In genomic region chr1:228921473-228921872, GRCh38 we compare ENCODE assay signal across 19 cellular contexts.
A peak's percentile ranks its signal among the peaks of the same experiment; 100 is the strongest.
DNase-seq lines count a peak whose midpoint lies in the region; ATAC-seq and TF ChIP-seq lines count a peak whose summit lies in the region.
"Had no signal": no experiment of that assay in that cellular context is flagged by ENCODE, and none has a peak within 500 bp of the region (broad histone marks: within the 10 kb centered on the region; RNA-seq: fewer than 3 reads in every experiment).

No MANE protein-coding gene starts in this region.

- no peaks in the 10 kb centered on the region for H3K4me1 ChIP-seq in naive thymus-derived CD4-positive, alpha-beta T cell (ENCODE audit: control insufficient read depth in 2 of 2, insufficient read depth in 2 of 2, low read length in 2 of 2)
- H3K4me1 ChIP-seq in OCI-LY7 (ENCODE audit: insufficient read depth, low read length, poor library complexity, severe bottlenecking): no peaks in the 10 kb centered on the region

- H3K36me3 Mint-ChIP-seq in naive thymus-derived CD4-positive, alpha-beta T cell: no peaks in the 10 kb centered on the region
- H3K36me3 Mint-ChIP-seq: naive thymus-derived CD8-positive, alpha-beta T cell; stimulated activated effector memory CD8-positive, alpha-beta T cell treated with anti-CD3 and anti-CD28 coated beads, Interleukin-12 subunit alpha, Interleukin-12 subunit beta, amount 100 ng/mL, for 72 hours had no signal

- H2AFZ ChIP-seq in OCI-LY7 (ENCODE audit: low read length): no peak overlapping the region

- no peaks in the 10 kb centered on the region for H3K27me3 ChIP-seq in naive thymus-derived CD4-positive, alpha-beta T cell (ENCODE audit: control insufficient read depth in 2 of 2, insufficient read depth in 2 of 2, low read length in 2 of 2)
- H3K27me3 ChIP-seq: SJSA1, tibial artery had no signal

- H3K4me2 ChIP-seq in OCI-LY7 (ENCODE audit: low read length): no peak overlapping the region

- H3K9me3 ChIP-seq in naive thymus-derived CD4-positive, alpha-beta T cell (ENCODE audit: control insufficient read depth in 2 of 3, low read length in 3 of 3): no peaks in the 10 kb centered on the region
- no peaks in the 10 kb centered on the region for H3K9me3 ChIP-seq in OCI-LY7 (ENCODE audit: low read length)
- H3K9me3 ChIP-seq: tibial artery had no signal

- H4K20me1 ChIP-seq in OCI-LY7 (ENCODE audit: insufficient read depth, low read length): no peaks in the 10 kb centered on the region

- TF ChIP-seq CTCF in LNCaP clone FGC (IDR thresholded peaks at IDR 0.05; ENCODE audit: control insufficient read depth, extremely low read depth, insufficient read depth) (no peak), OCI-LY7 (conservative IDR thresholded peaks at IDR 0.05; ENCODE audit: low read length) (no peak)

- intact Hi-C loops in naive thymus-derived CD4-positive, alpha-beta T cell (cut with micrococcal nuclease): no loop called here
- intact Hi-C loops in OCI-LY7 (cut with micrococcal nuclease; ENCODE audit: unreplicated experiment): no loop called here

- H3K4me1 Mint-ChIP-seq in naive thymus-derived CD4-positive, alpha-beta T cell: peaks cover 0 to 6% (median 0%) of the 10 kb centered on the region in 7 donors
- H3K4me1 Mint-ChIP-seq: activated naive CD8-positive, alpha-beta T cell treated with anti-CD3 and anti-CD28 coated beads, Interleukin-2, amount 50 U/mL, for 24 hours had no signal

- H3K4me3 ChIP-seq in LNCaP clone FGC (ENCODE audit: low read depth, low read length) (no peak overlapping the region), OCI-LY7 (ENCODE audit: low read depth, low read length, poor library complexity, severe bottlenecking) (no peak overlapping the region)
- no peak overlapping the region for H3K4me3 ChIP-seq in naive thymus-derived CD4-positive, alpha-beta T cell (ENCODE audit: low read length)
- H3K4me3 ChIP-seq: SJSA1, tibial artery had no signal

- H3K27ac ChIP-seq in naive thymus-derived CD4-positive, alpha-beta T cell (ENCODE audit: low read depth, low read length): no peak overlapping the region
- no peak overlapping the region for H3K27ac ChIP-seq in OCI-LY7 (ENCODE audit: low read depth, low read length, poor library complexity, severe bottlenecking)
- H3K27ac ChIP-seq: SJSA1 had no signal

- ATAC-seq in naive thymus-derived CD4-positive, alpha-beta T cell: peak; percentile 49
- ATAC-seq in GM18519 (IDR thresholded peaks at IDR 0.05; ENCODE audit: low FRiP score, unreplicated experiment) (no peak), GM18870 (IDR thresholded peaks at IDR 0.05; ENCODE audit: unreplicated experiment) (no peak), HG03520 (IDR thresholded peaks at IDR 0.05; ENCODE audit: unreplicated experiment) (no peak)
- ATAC-seq: activated naive CD8-positive, alpha-beta T cell treated with anti-CD3 and anti-CD28 coated beads, Interleukin-2, amount 50 U/mL, for 24 hours; naive thymus-derived CD8-positive, alpha-beta T cell; stimulated activated effector memory CD8-positive, alpha-beta T cell treated with anti-CD3 and anti-CD28 coated beads, Interleukin-12 subunit alpha, Interleukin-12 subunit beta, amount 100 ng/mL, for 72 hours had no signal

- no peaks in the 10 kb centered on the region for H3K9me2 ChIP-seq in OCI-LY7 (ENCODE audit: insufficient read depth, low read length)

- peaks cover 0 to 14% (median 0%) of the 10 kb centered on the region in 5 donors for H3K27me3 Mint-ChIP-seq in naive thymus-derived CD4-positive, alpha-beta T cell
- H3K27me3 Mint-ChIP-seq: activated naive CD8-positive, alpha-beta T cell treated with anti-CD3 and anti-CD28 coated beads, Interleukin-2, amount 50 U/mL, for 24 hours had no signal

- BruUV-seq in OCI-LY7 (replicated peaks; lab: Mats Ljungman, UMichigan): no TSS peak

- DNase-seq in CD1c-positive myeloid dendritic cell (ENCODE audit: extremely low spot score): peak; percentile 77
- DNase-seq in LNCaP clone FGC (ENCODE audit: low read depth): peak; percentile 52
- peak; percentile 40 for DNase-seq in UCSD-AML1 (lab: John Stamatoyannopoulos, UW; ENCODE audit: unreplicated experiment)
- DNase-seq in naive thymus-derived CD4-positive, alpha-beta T cell: no peak
- DNase-seq in OCI-LY7 (ENCODE audit: low spot score): no peak
- DNase-seq: activated naive CD8-positive, alpha-beta T cell treated with anti-CD3 and anti-CD28 coated beads, Interleukin-2, amount 50 U/mL, for 24 hours; activated T-cell treated with anti-CD3 and anti-CD28 coated beads, Interleukin-2, amount 50 U/mL, for 48 hours; H9; naive thymus-derived CD8-positive, alpha-beta T cell; NCI-H446; NK-92 treated with Interleukin-12 subunit alpha and Interleukin-12 subunit beta, amount 100 ng/mL, for 24 hours; stimulated activated CD4-positive, alpha-beta T cell treated with anti-CD3 and anti-CD28 coated beads, Interleukin-12 subunit alpha, Interleukin-12 subunit beta, amount 100 ng/mL, for 4 hours; T1000; tibial artery had no signal

- H3K4me3 Mint-ChIP-seq in naive thymus-derived CD4-positive, alpha-beta T cell: no peak overlapping the region
- H3K4me3 Mint-ChIP-seq: activated naive CD8-positive, alpha-beta T cell treated with anti-CD3 and anti-CD28 coated beads, Interleukin-2, amount 50 U/mL, for 24 hours; H9; naive thymus-derived CD8-positive, alpha-beta T cell; stimulated activated effector memory CD8-positive, alpha-beta T cell treated with anti-CD3 and anti-CD28 coated beads, Interleukin-12 subunit alpha, Interleukin-12 subunit beta, amount 100 ng/mL, for 72 hours had no signal

- no peaks in the 10 kb centered on the region for H3K36me3 ChIP-seq in naive thymus-derived CD4-positive, alpha-beta T cell (ENCODE audit: control insufficient read depth in 2 of 3, insufficient read depth in 3 of 3, low read length in 3 of 3)
- H3K36me3 ChIP-seq in OCI-LY7 (ENCODE audit: insufficient read depth, low read length): no peaks in the 10 kb centered on the region
- H3K36me3 ChIP-seq: SJSA1, tibial artery had no signal

- POLR2A ChIA-PET in naive thymus-derived CD4-positive, alpha-beta T cell (lab: Charles Lee): interaction anchor here (0.8 kb wide), 1 partner anchor 8 kb away, joined by 4 read pairs; no protein-coding TSS in a partner anchor
- POLR2A ChIA-PET in OCI-LY7 (lab: Charles Lee): interaction anchor here (0.6 kb wide), 2 partner anchors 12 to 279 kb away, joined by 3 to 4 read pairs; no protein-coding TSS in a partner anchor

- peaks cover 0 to 9% (median 2%) of the 10 kb centered on the region in 11 donors for H3K9me3 Mint-ChIP-seq in naive thymus-derived CD4-positive, alpha-beta T cell
- H3K9me3 Mint-ChIP-seq: activated naive CD8-positive, alpha-beta T cell treated with anti-CD3 and anti-CD28 coated beads, Interleukin-2, amount 50 U/mL, for 24 hours; stimulated activated effector memory CD8-positive, alpha-beta T cell treated with anti-CD3 and anti-CD28 coated beads, Interleukin-12 subunit alpha, Interleukin-12 subunit beta, amount 100 ng/mL, for 72 hours had no signal

- CTCF ChIA-PET in naive thymus-derived CD4-positive, alpha-beta T cell (lab: Charles Lee): interaction anchor here (0.6 to 0.7 kb wide), 2 partner anchors 9 to 167 kb away, joined by 3 to 4 read pairs; no protein-coding TSS in a partner anchor
- CTCF ChIA-PET in OCI-LY7 (lab: Charles Lee; ENCODE audit: unreplicated experiment): no interaction called here

- H3K27ac Mint-ChIP-seq in naive thymus-derived CD4-positive, alpha-beta T cell: no peak overlapping the region
- H3K27ac Mint-ChIP-seq: activated naive CD8-positive, alpha-beta T cell treated with anti-CD3 and anti-CD28 coated beads, Interleukin-2, amount 50 U/mL, for 24 hours; H9; stimulated activated effector memory CD8-positive, alpha-beta T cell treated with anti-CD3 and anti-CD28 coated beads, Interleukin-12 subunit alpha, Interleukin-12 subunit beta, amount 100 ng/mL, for 72 hours had no signal

- H3K79me2 ChIP-seq in OCI-LY7 (ENCODE audit: insufficient read depth, low read depth, low read length): no peaks in the 10 kb centered on the region

Comparison
In these comparisons a context has a peak if more than half of its experiments do, and no peak if none do; other contexts are left out.
1. DNase-seq: peak in CD1c-positive myeloid dendritic cell (single experiment), LNCaP clone FGC (single experiment) and UCSD-AML1 (single experiment); none in naive thymus-derived CD4-positive, alpha-beta T cell (0 of 9) and OCI-LY7 (single experiment).